8 cellular contexts compared by ENCODE assay signal in the genomic region with DNA sequence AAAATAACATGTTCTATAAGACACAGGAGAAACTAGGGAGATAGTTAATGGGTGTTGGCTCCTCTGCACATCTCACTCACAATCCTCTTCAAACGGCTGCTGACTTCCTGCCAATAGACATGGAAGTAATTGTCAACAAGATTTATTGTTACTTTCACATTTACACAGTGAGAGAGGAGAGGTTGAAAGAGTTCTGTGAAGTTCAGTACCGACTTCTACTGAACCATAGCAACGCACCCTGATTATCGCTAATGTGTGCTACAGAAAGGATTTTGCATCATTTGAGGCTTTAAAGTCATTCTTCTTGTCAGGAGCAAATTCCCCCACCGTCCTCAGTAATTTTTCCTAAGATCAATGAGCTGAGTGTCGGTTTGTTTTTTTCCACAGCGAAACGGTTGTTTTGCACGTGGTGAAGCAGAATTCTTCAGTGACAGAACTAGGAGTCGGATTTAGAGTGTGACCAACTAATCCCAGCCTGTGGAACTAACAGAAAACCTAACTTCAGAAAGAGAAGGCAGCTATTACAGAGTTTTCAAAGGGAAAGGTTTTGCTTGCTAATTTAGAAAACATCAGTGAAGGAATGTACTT.
A peak's percentile ranks its signal among the peaks of the same experiment; 100 is the strongest.
DNase-seq lines count a peak whose midpoint lies in the region; ATAC-seq and TF ChIP-seq lines count a peak whose summit lies in the region.

No MANE protein-coding gene starts in this region.

- peak overlapping the region; percentile 29 to 46 for H3K9ac ChIP-seq in stomach smooth muscle (ENCODE audit: low read length in 2 of 2)
- H3K9ac ChIP-seq in MM.1S (ENCODE audit: low read length): no peak overlapping the region

- H3K27ac ChIP-seq in stomach smooth muscle (ENCODE audit: low read length) (no peak overlapping the region), MM.1S (ENCODE audit: low read length) (no peak overlapping the region)

- H3K4me3 ChIP-seq in stomach smooth muscle (ENCODE audit: low read length in 2 of 2) (peak overlapping the region; percentile 72 to 75), MM.1S (ENCODE audit: low read length) (no peak overlapping the region)

- no peaks in the 10 kb centered on the region for H4K20me1 ChIP-seq in MM.1S (ENCODE audit: insufficient read depth, low read length)

- no peaks in the 10 kb centered on the region for H3F3A ChIP-seq in MM.1S (ENCODE audit: insufficient read depth, low read length)

- DNase-seq in NCI-H2107 treated with DMSO at 0.1 percent for 48 hours (lab: John Stamatoyannopoulos, UW; ENCODE audit: unreplicated experiment) (peak; percentile 51), NCI-H2107 (lab: John Stamatoyannopoulos, UW) (no peak), NCI-H510A (lab: John Stamatoyannopoulos, UW) (peak; percentile 66), fibroblast of peridontal ligament (ENCODE audit: extremely low read depth) (peak; percentile 8), RPMI8226 (no peak), MM.1S (no peak)

- H3K36me3 ChIP-seq in stomach smooth muscle (ENCODE audit: control insufficient read depth in 2 of 2, insufficient read depth in 2 of 2, low read length in 2 of 2) (no peaks in the 10 kb centered on the region), MM.1S (replicated peaks; ENCODE audit: insufficient read depth, low read length) (no peaks in the 10 kb centered on the region)

- no peak overlapping the region for H2AFZ ChIP-seq in MM.1S (ENCODE audit: low read length)

- peaks cover 10% of the 10 kb centered on the region for H3K4me1 ChIP-seq in stomach smooth muscle (ENCODE audit: control insufficient read depth, insufficient read depth, low read length)
- no peaks in the 10 kb centered on the region for H3K4me1 ChIP-seq in MM.1S (ENCODE audit: low read length)

- no peak for ATAC-seq in GM19455 (IDR thresholded peaks at IDR 0.05; ENCODE audit: unreplicated experiment)

- no peaks in the 10 kb centered on the region for H3K27me3 ChIP-seq in stomach smooth muscle (ENCODE audit: control insufficient read depth in 1 of 2, insufficient read depth in 2 of 2, low read length in 2 of 2)
- H3K27me3 ChIP-seq in MM.1S (replicated peaks; ENCODE audit: insufficient read depth, low read length): no peaks in the 10 kb centered on the region

- no peaks in the 10 kb centered on the region for H3K9me2 ChIP-seq in MM.1S (replicated peaks; ENCODE audit: insufficient read depth, low read length)

- TF ChIP-seq CTCF in MM.1S (IDR thresholded peaks at IDR 0.05; ENCODE audit: low read length): no peak

- H3K79me2 ChIP-seq in MM.1S (ENCODE audit: low read length): no peaks in the 10 kb centered on the region

- no peak overlapping the region for H3K4me2 ChIP-seq in MM.1S (ENCODE audit: low read depth, low read length)

- H3K9me3 ChIP-seq in stomach smooth muscle (ENCODE audit: control insufficient read depth in 2 of 2, low read length in 2 of 2): no peaks in the 10 kb centered on the region
- no peaks in the 10 kb centered on the region for H3K9me3 ChIP-seq in MM.1S (replicated peaks; ENCODE audit: insufficient read depth, low read length)

Comparison
In these comparisons a context has a peak if more than half of its experiments do, and no peak if none do; other contexts are left out.
1. DNase-seq: peak in NCI-H2107 treated with DMSO at 0.1 percent for 48 hours (single experiment), NCI-H510A (single experiment) and fibroblast of peridontal ligament (single experiment); none in NCI-H2107 (single experiment), RPMI8226 (single experiment) and MM.1S (single experiment).